ENCODE assay signal across 1 cellular context in the genomic region with DNA sequence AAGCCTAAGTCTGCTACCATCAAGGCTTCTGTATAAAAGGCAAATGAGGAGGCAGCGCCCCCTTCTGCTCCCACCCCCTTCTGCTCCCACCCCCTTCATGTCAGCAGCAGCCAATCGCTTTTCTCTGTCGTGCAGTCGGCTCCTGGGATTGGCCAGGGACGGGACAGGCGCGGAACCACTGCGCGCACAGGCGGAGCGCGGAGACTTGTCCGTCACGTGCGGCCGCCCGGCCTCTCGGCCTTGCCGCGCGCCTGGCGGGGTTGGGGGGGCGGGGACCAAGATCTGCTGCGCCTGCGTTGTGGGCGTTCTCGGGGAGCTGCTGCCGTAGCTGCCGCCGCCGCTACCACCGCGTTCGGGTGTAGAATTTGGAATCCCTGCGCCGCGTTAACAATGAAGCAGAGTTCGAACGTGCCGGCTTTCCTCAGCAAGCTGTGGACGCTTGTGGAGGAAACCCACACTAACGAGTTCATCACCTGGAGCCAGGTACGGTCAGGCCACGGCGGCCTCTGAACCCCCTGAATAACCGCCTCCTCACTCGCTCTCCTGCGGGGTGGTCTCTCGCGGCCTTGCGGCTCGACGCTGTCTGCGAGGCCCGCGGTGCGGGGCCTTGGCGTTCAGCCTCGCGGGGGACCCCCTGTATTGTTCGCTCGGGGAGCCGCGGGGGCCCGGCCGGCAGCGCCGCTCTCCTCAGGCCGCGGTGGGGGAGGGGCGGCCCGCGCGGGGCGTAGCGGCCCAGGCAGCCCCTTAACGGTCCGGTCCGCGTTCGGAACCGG.
TF ChIP-seq lines count a peak whose summit lies in the region.

A gene with protein sequence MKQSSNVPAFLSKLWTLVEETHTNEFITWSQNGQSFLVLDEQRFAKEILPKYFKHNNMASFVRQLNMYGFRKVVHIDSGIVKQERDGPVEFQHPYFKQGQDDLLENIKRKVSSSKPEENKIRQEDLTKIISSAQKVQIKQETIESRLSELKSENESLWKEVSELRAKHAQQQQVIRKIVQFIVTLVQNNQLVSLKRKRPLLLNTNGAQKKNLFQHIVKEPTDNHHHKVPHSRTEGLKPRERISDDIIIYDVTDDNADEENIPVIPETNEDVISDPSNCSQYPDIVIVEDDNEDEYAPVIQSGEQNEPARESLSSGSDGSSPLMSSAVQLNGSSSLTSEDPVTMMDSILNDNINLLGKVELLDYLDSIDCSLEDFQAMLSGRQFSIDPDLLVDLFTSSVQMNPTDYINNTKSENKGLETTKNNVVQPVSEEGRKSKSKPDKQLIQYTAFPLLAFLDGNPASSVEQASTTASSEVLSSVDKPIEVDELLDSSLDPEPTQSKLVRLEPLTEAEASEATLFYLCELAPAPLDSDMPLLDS (plus strand): TSS at position 305 of the 773 bp plus-strand sequence. CDS start 86 bp downstream, at position 391.

TF ChIP-seq in HepG2, 621 proteins besides CTCF, POLR2A, EP300 and RAD21 (continued from another document and continues in another):
- peak; percentile 73 for TF ChIP-seq GATAD1 (CRISPR knock-in tag; IDR thresholded peaks at IDR 0.05)
- TF ChIP-seq, protein P1, sequence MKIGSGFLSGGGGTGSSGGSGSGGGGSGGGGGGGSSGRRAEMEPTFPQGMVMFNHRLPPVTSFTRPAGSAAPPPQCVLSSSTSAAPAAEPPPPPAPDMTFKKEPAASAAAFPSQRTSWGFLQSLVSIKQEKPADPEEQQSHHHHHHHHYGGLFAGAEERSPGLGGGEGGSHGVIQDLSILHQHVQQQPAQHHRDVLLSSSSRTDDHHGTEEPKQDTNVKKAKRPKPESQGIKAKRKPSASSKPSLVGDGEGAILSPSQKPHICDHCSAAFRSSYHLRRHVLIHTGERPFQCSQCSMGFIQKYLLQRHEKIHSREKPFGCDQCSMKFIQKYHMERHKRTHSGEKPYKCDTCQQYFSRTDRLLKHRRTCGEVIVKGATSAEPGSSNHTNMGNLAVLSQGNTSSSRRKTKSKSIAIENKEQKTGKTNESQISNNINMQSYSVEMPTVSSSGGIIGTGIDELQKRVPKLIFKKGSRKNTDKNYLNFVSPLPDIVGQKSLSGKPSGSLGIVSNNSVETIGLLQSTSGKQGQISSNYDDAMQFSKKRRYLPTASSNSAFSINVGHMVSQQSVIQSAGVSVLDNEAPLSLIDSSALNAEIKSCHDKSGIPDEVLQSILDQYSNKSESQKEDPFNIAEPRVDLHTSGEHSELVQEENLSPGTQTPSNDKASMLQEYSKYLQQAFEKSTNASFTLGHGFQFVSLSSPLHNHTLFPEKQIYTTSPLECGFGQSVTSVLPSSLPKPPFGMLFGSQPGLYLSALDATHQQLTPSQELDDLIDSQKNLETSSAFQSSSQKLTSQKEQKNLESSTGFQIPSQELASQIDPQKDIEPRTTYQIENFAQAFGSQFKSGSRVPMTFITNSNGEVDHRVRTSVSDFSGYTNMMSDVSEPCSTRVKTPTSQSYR (CRISPR knock-in tag; IDR thresholded peaks at IDR 0.05; ENCODE audit: borderline replicate concordance) = peak; percentile 95
- no peak for TF ChIP-seq HMG20A (CRISPR knock-in tag; IDR thresholded peaks at IDR 0.05; ENCODE audit: borderline replicate concordance)
- TF ChIP-seq, protein P2, sequence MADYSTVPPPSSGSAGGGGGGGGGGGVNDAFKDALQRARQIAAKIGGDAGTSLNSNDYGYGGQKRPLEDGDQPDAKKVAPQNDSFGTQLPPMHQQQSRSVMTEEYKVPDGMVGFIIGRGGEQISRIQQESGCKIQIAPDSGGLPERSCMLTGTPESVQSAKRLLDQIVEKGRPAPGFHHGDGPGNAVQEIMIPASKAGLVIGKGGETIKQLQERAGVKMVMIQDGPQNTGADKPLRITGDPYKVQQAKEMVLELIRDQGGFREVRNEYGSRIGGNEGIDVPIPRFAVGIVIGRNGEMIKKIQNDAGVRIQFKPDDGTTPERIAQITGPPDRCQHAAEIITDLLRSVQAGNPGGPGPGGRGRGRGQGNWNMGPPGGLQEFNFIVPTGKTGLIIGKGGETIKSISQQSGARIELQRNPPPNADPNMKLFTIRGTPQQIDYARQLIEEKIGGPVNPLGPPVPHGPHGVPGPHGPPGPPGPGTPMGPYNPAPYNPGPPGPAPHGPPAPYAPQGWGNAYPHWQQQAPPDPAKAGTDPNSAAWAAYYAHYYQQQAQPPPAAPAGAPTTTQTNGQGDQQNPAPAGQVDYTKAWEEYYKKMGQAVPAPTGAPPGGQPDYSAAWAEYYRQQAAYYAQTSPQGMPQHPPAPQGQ (CRISPR knock-in tag; IDR thresholded peaks at IDR 0.05; ENCODE audit: borderline replicate concordance) = no peak
- peak; percentile 79; the same call in 1 of the 2 replicates for TF ChIP-seq YEATS2 (CRISPR knock-in tag; IDR thresholded peaks at IDR 0.05; ENCODE audit: borderline replicate concordance)
- TF ChIP-seq PCBP1 (IDR thresholded peaks at IDR 0.05; ENCODE audit: borderline replicate concordance, low read depth, low read length) = no peak
- no peak for TF ChIP-seq PTBP1 (IDR thresholded peaks at IDR 0.05; ENCODE audit: low read depth, low read length, poor library complexity, severe bottlenecking)
- TF ChIP-seq ZNF766 (CRISPR knock-in tag; IDR thresholded peaks at IDR 0.05; ENCODE audit: borderline replicate concordance) = no peak; the same call in none of the 2 replicates
- TF ChIP-seq, protein P3, sequence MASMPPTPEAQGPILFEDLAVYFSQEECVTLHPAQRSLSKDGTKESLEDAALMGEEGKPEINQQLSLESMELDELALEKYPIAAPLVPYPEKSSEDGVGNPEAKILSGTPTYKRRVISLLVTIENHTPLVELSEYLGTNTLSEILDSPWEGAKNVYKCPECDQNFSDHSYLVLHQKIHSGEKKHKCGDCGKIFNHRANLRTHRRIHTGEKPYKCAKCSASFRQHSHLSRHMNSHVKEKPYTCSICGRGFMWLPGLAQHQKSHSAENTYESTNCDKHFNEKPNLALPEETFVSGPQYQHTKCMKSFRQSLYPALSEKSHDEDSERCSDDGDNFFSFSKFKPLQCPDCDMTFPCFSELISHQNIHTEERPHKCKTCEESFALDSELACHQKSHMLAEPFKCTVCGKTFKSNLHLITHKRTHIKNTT (CRISPR knock-in tag; IDR thresholded peaks at IDR 0.05) = no peak
- TF ChIP-seq CBX1 (IDR thresholded peaks at IDR 0.05; ENCODE audit: low read depth) = peak; percentile 84
- no peak for TF ChIP-seq SUZ12 (IDR thresholded peaks at IDR 0.05; ENCODE audit: low read depth, low read length)
- TF ChIP-seq MAFK (conservative IDR thresholded peaks at IDR 0.05 in 1 of 2, IDR thresholded peaks at IDR 0.05 in 1 of 2; ENCODE audit: low read length in 2 of 2) = no peak
- TF ChIP-seq ARNTL (CRISPR knock-in tag; IDR thresholded peaks at IDR 0.05) = peak; percentile 97
- 0 out of 2 replicates have a peak, but pooled peaks have one; percentile 17 for TF ChIP-seq SRF (IDR thresholded peaks at IDR 0.05; ENCODE audit: low read depth, low read length)
- TF ChIP-seq DPF2 (CRISPR knock-in tag; IDR thresholded peaks at IDR 0.05; ENCODE audit: borderline replicate concordance, low read depth) = no peak
- no peak for TF ChIP-seq NFIC (IDR thresholded peaks at IDR 0.05; ENCODE audit: low read length)
- no peak for TF ChIP-seq ZNF878 (CRISPR knock-in tag; IDR thresholded peaks at IDR 0.05)
- 0 out of 2 replicates have a peak, but pooled peaks have one; percentile 52 for TF ChIP-seq ZZZ3 (CRISPR knock-in tag; IDR thresholded peaks at IDR 0.05; ENCODE audit: borderline replicate concordance)
- TF ChIP-seq ZNF3 (CRISPR knock-in tag; IDR thresholded peaks at IDR 0.05) = 0 out of 2 replicates have a peak, but pooled peaks have one; percentile 27
- peak; percentile 93; the same call in 1 of the 2 replicates for TF ChIP-seq ZNF776 (CRISPR knock-in tag; IDR thresholded peaks at IDR 0.05)
- peak; percentile 55; the same call in 1 of the 2 replicates for TF ChIP-seq ZNF292 (CRISPR knock-in tag; IDR thresholded peaks at IDR 0.05; ENCODE audit: borderline replicate concordance, low read depth)
- no peak for TF ChIP-seq TRIM24 (CRISPR knock-in tag; IDR thresholded peaks at IDR 0.05)
- peak; percentile 51; the same call in 1 of the 2 replicates for TF ChIP-seq MIXL1 (CRISPR knock-in tag; IDR thresholded peaks at IDR 0.05)
- TF ChIP-seq ZNF780A (CRISPR knock-in tag; IDR thresholded peaks at IDR 0.05) = peak; percentile 47; the same call in 1 of the 2 replicates
- TF ChIP-seq, protein P4, sequence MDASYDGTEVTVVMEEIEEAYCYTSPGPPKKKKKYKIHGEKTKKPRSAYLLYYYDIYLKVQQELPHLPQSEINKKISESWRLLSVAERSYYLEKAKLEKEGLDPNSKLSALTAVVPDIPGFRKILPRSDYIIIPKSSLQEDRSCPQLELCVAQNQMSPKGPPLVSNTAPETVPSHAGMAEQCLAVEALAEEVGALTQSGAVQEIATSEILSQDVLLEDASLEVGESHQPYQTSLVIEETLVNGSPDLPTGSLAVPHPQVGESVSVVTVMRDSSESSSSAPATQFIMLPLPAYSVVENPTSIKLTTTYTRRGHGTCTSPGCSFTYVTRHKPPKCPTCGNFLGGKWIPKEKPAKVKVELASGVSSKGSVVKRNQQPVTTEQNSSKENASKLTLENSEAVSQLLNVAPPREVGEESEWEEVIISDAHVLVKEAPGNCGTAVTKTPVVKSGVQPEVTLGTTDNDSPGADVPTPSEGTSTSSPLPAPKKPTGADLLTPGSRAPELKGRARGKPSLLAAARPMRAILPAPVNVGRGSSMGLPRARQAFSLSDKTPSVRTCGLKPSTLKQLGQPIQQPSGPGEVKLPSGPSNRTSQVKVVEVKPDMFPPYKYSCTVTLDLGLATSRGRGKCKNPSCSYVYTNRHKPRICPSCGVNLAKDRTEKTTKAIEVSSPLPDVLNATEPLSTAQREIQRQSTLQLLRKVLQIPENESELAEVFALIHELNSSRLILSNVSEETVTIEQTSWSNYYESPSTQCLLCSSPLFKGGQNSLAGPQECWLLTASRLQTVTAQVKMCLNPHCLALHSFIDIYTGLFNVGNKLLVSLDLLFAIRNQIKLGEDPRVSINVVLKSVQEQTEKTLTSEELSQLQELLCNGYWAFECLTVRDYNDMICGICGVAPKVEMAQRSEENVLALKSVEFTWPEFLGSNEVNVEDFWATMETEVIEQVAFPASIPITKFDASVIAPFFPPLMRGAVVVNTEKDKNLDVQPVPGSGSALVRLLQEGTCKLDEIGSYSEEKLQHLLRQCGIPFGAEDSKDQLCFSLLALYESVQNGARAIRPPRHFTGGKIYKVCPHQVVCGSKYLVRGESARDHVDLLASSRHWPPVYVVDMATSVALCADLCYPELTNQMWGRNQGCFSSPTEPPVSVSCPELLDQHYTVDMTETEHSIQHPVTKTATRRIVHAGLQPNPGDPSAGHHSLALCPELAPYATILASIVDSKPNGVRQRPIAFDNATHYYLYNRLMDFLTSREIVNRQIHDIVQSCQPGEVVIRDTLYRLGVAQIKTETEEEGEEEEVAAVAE (CRISPR knock-in tag; IDR thresholded peaks at IDR 0.05; ENCODE audit: borderline replicate concordance) = no peak
- TF ChIP-seq, protein P5, sequence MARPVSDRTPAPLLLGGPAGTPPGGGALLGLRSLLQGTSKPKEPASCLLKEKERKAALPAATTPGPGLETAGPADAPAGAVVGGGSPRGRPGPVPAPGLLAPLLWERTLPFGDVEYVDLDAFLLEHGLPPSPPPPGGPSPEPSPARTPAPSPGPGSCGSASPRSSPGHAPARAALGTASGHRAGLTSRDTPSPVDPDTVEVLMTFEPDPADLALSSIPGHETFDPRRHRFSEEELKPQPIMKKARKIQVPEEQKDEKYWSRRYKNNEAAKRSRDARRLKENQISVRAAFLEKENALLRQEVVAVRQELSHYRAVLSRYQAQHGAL (CRISPR knock-in tag; IDR thresholded peaks at IDR 0.05; ENCODE audit: not compliant biosample characterization) = peak; percentile 44
- TF ChIP-seq, protein P6, sequence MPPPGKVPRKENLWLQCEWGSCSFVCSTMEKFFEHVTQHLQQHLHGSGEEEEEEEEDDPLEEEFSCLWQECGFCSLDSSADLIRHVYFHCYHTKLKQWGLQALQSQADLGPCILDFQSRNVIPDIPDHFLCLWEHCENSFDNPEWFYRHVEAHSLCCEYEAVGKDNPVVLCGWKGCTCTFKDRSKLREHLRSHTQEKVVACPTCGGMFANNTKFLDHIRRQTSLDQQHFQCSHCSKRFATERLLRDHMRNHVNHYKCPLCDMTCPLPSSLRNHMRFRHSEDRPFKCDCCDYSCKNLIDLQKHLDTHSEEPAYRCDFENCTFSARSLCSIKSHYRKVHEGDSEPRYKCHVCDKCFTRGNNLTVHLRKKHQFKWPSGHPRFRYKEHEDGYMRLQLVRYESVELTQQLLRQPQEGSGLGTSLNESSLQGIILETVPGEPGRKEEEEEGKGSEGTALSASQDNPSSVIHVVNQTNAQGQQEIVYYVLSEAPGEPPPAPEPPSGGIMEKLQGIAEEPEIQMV (CRISPR knock-in tag; IDR thresholded peaks at IDR 0.05; ENCODE audit: low read depth) = peak; percentile 66; the same call in 1 of the 2 replicates
- TF ChIP-seq, protein P7, sequence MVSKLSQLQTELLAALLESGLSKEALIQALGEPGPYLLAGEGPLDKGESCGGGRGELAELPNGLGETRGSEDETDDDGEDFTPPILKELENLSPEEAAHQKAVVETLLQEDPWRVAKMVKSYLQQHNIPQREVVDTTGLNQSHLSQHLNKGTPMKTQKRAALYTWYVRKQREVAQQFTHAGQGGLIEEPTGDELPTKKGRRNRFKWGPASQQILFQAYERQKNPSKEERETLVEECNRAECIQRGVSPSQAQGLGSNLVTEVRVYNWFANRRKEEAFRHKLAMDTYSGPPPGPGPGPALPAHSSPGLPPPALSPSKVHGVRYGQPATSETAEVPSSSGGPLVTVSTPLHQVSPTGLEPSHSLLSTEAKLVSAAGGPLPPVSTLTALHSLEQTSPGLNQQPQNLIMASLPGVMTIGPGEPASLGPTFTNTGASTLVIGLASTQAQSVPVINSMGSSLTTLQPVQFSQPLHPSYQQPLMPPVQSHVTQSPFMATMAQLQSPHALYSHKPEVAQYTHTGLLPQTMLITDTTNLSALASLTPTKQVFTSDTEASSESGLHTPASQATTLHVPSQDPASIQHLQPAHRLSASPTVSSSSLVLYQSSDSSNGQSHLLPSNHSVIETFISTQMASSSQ (IDR thresholded peaks at IDR 0.05; ENCODE audit: low read depth) = no peak
- TF ChIP-seq, protein P7 (CRISPR knock-in tag; IDR thresholded peaks at IDR 0.05; ENCODE audit: borderline replicate concordance) = no peak; the same call in 1 of the 2 replicates
- TF ChIP-seq, protein P8, sequence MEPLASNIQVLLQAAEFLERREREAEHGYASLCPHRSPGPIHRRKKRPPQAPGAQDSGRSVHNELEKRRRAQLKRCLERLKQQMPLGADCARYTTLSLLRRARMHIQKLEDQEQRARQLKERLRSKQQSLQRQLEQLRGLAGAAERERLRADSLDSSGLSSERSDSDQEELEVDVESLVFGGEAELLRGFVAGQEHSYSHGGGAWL (CRISPR knock-in tag; IDR thresholded peaks at IDR 0.05) = peak; percentile 73
- peak; percentile 84 for TF ChIP-seq SRY (CRISPR knock-in tag; IDR thresholded peaks at IDR 0.05)
- TF ChIP-seq ZSCAN20 (CRISPR knock-in tag; IDR thresholded peaks at IDR 0.05; ENCODE audit: borderline replicate concordance) = peak; percentile 85; the same call in 1 of the 2 replicates
